Comparison of ENCODE assay signal across 18 cellular contexts in the genomic region with DNA sequence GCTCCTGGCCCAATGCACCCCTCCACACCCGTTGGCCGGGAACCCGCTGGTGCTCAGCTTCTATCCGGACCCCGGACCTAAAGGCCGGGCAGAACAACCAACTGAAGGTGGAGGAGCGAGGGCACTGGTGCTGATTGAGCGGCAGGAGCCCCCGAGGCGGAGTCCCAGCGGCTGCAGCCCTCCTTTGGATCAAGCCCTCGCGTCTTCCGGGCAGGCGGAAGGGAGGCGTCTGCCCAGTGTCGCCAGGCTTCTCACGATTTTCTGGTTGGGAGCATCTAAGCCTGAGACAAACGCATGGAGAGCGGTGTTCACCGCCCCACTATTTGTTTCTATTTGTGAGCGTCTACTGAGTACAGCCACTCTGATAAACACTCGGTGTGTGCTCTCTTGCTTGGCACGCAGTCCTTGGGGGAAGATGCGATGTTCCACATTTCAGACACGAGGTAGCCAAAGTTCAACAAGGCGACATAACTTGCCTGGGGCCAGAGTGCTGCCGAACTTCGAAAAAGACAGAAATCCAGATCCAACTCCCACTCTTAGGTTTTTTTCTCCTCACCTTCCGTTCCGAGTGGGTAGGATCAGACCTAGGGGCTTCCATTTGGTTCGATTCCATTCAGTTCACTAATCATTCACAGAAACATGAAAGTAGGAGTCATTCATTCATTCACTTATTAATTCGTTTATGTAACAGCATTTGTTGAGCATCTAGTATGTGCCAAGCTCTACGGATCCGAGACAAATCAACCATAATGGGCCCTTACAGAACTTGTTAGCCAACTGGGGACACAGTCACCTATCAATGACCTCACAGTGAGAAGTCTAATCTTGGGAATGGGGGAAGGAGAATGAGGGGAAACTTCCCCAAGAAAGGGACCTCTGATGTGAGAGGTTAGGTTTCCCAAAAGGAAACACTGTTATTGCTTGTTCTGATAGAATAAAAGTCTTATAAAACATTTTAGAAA. TPM values are rescaled to one million over a fixed set of nuclear protein-coding genes. Genes with fewer than 3 reads are reported as not detected.
A peak's percentile ranks its signal among the peaks of the same experiment; 100 is the strongest.
DNase-seq lines count a peak whose midpoint lies in the region; FAIRE-seq and TF ChIP-seq lines count a peak whose summit lies in the region.
"Had no signal": no experiment of that assay in that cellular context is flagged by ENCODE, and none has a peak within 500 bp of the region (broad histone marks: within the 10 kb centered on the region; RNA-seq: fewer than 3 reads in every experiment).

No MANE protein-coding gene starts in this region.

- peaks cover 6% of the 10 kb centered on the region for H3K4me1 Mint-ChIP-seq in Caco-2 (ENCODE audit: low read depth, unreplicated experiment)
- H3K4me1 Mint-ChIP-seq in neural progenitor cell = peaks cover 39% of the 10 kb centered on the region

- TF ChIP-seq POLR2A in sigmoid colon (IDR thresholded peaks at IDR 0.05) = no peak

- TF ChIP-seq EP300 in sigmoid colon (IDR thresholded peaks at IDR 0.05) = no peak

- H3K9me3 Mint-ChIP-seq in Caco-2 (ENCODE audit: unreplicated experiment) = no peaks in the 10 kb centered on the region
- H3K9me3 Mint-ChIP-seq in neural progenitor cell = peaks cover 2% of the 10 kb centered on the region
- H3K9me3 Mint-ChIP-seq: CD8-positive, alpha-beta T cell had no signal

- H3K27ac Mint-ChIP-seq in Caco-2 (ENCODE audit: unreplicated experiment) (no peak overlapping the region), neural progenitor cell (no peak overlapping the region)
- H3K27ac Mint-ChIP-seq: CD8-positive, alpha-beta T cell had no signal

- H3K27me3 Mint-ChIP-seq in Caco-2 (ENCODE audit: insufficient read depth, unreplicated experiment) = peaks cover 30% of the 10 kb centered on the region
- H3K27me3 Mint-ChIP-seq in neural progenitor cell (ENCODE audit: insufficient read depth, low read depth) = peaks cover 90% of the 10 kb centered on the region

- H3K4me3 Mint-ChIP-seq in Caco-2 (ENCODE audit: unreplicated experiment) (peak overlapping the region; percentile 59), neural progenitor cell (peak overlapping the region; percentile 83)
- H3K4me3 Mint-ChIP-seq: CD8-positive, alpha-beta T cell had no signal

- FAIRE-seq in frontal cortex (lab: Jason Lieb, UNC) = no peak
- FAIRE-seq: colon, HTR-8/SVneo, kidney had no signal

- H3K36me3 ChIP-seq in Caco-2 (ENCODE audit: control insufficient read depth, insufficient read depth, low read length) (no peaks in the 10 kb centered on the region), neural progenitor cell (no peaks in the 10 kb centered on the region), sigmoid colon (no peaks in the 10 kb centered on the region)

- no peak overlapping the region for H3K27ac ChIP-seq in coronary artery
- H3K27ac ChIP-seq in neural progenitor cell = no peak overlapping the region
- H3K27ac ChIP-seq in sigmoid colon = no peak overlapping the region
- H3K27ac ChIP-seq: PC-9, testis had no signal

- H3K4me1 ChIP-seq in Caco-2 (no peaks in the 10 kb centered on the region), neural progenitor cell (peaks cover 30% of the 10 kb centered on the region), sigmoid colon (peaks cover 0 to 46% (median 44%) of the 10 kb centered on the region in 4 donors)

- WGBS in sigmoid colon, 2 donors = 5 to 7% methylated on average over 35 of the region's 35 CpGs

- H3K36me3 Mint-ChIP-seq in Caco-2 (ENCODE audit: insufficient read depth, unreplicated experiment) (peaks cover 26% of the 10 kb centered on the region), neural progenitor cell (no peaks in the 10 kb centered on the region)

- no peaks in the 10 kb centered on the region for H3K79me2 ChIP-seq in neural progenitor cell (ENCODE audit: low read depth)

- peak overlapping the region; percentile 14; the same call in 1 of the 2 replicates for H3K4me3 ChIP-seq in Caco-2 (ENCODE audit: low read depth, low read length)
- peak overlapping the region; percentile 25 for H3K4me3 ChIP-seq in coronary artery
- H3K4me3 ChIP-seq in neural progenitor cell = peak overlapping the region; percentile 32
- H3K4me3 ChIP-seq in sigmoid colon = no peak overlapping the region
- H3K4me3 ChIP-seq: PC-9, testis had no signal

- POLR2A ChIA-PET in Caco-2 (lab: Charles Lee) = no interaction called here

- in situ Hi-C loops in GM13976 (cut with MboI; ENCODE audit: low sequenced_read_pairs, unreplicated experiment) = no loop called here

- H3K9ac ChIP-seq in neural progenitor cell = no peak overlapping the region

- peak overlapping the region; percentile 26 for H2AFZ ChIP-seq in neural progenitor cell (replicated peaks)
- H2AFZ ChIP-seq: PC-9 had no signal

- peak overlapping the region; percentile 75 for H3K4me2 ChIP-seq in neural progenitor cell
- H3K4me2 ChIP-seq: PC-9 had no signal

- H3K27me3 ChIP-seq in Caco-2 (replicated peaks; ENCODE audit: control insufficient read depth, insufficient read depth, low read length) = peaks cover 3% of the 10 kb centered on the region; the same call in 1 of the 2 replicates
- peaks cover 100% of the 10 kb centered on the region for H3K27me3 ChIP-seq in neural progenitor cell
- H3K27me3 ChIP-seq in sigmoid colon = peaks cover 75 to 92% (median 90%) of the 10 kb centered on the region in 3 donors
- H3K27me3 ChIP-seq: testis had no signal

- BruUV-seq in Caco-2 (replicated peaks; lab: Mats Ljungman, UMichigan) = no TSS peak

- H3K9me3 ChIP-seq in Caco-2 (no peaks in the 10 kb centered on the region), neural progenitor cell (ENCODE audit: low read depth) (no peaks in the 10 kb centered on the region), sigmoid colon (no peaks in the 10 kb centered on the region)
- H3K9me3 ChIP-seq: testis had no signal

- DNase-seq in Caco-2 (no peak), GM13976 (ENCODE audit: low spot score) (peak; percentile 48), coronary artery (ENCODE audit: low spot score) (no peak), neural progenitor cell (ENCODE audit: low spot score) (peak; percentile 87), sigmoid colon (no peak), ecto neural progenitor cell (ENCODE audit: low spot score) (no peak), frontal cortex (ENCODE audit: low spot score in 2 of 2) (no peak)
- DNase-seq: CD8-positive, alpha-beta T cell; kidney; naive B cell; NCI-H1092; NCI-H226; PC-9; testis had no signal

- H3F3A ChIP-seq in neural progenitor cell (ENCODE audit: low read depth) = peaks cover 30% of the 10 kb centered on the region

- CTCF ChIA-PET in Caco-2 (lab: Charles Lee) = no interaction called here

- H4K20me1 ChIP-seq in neural progenitor cell (ENCODE audit: low read depth) = peaks cover 80% of the 10 kb centered on the region

- intact Hi-C loops in Caco-2 (cut with micrococcal nuclease; ENCODE audit: unreplicated experiment) = loop anchor here (10.0 kb wide), 1 partner anchor 117 kb away; no protein-coding TSS in a partner anchor
- intact Hi-C loops in sigmoid colon (cut with DNase I) = no loop called here

- TF ChIP-seq CTCF in Caco-2 (IDR thresholded peaks at IDR 0.05; ENCODE audit: insufficient read depth in 1 of 2, low read depth in 1 of 2, low read length in 1 of 2, severe bottlenecking in 1 of 2, unreplicated experiment in 1 of 2) = no peak
- no peak for TF ChIP-seq CTCF in GM13976 (IDR thresholded peaks at IDR 0.05; ENCODE audit: borderline replicate concordance, control extremely low read depth, extremely low read depth, insufficient read depth, missing control alignments)
- no peak for TF ChIP-seq CTCF in coronary artery (IDR thresholded peaks at IDR 0.05)
- TF ChIP-seq CTCF in neural progenitor cell (IDR thresholded peaks at IDR 0.05) = no peak
- TF ChIP-seq CTCF in sigmoid colon (IDR thresholded peaks at IDR 0.05) = no peak

RNA-seq across cellular contexts. Expression of gene DMRTA2, which starts 4.9 kb away (rescaled TPM):
- total RNA-seq in Caco-2 (2022) (3.1 and 3.4 TPM in 2 replicates), neural progenitor cell (ENCODE audit: low replicate concordance) (0.46 TPM in 1 of 2 replicates, not detected in the other), sigmoid colon (under 1 TPM in 2 of 4 donors, not detected in 2; 0.27 to 0.55 TPM), frontal cortex (1.2 TPM)
- under 1 TPM in 1 of 3 donors, not detected in 2; 0.04 TPM for polyA plus RNA-seq in sigmoid colon
- total RNA-seq: CD8-positive, alpha-beta T cell; kidney; PC-9; sciatic nerve had no signal
- polyA plus RNA-seq: adipose tissue had no signal

Comparison
In these comparisons a context has a peak if more than half of its experiments do, and no peak if none do; other contexts are left out.
1. DNase-seq: peak in GM13976 (single experiment) and neural progenitor cell (single experiment); none in Caco-2 (0 of 2), coronary artery (single experiment), sigmoid colon (single experiment), ecto neural progenitor cell (single experiment) and frontal cortex (0 of 2).
2. H3K4me3 ChIP-seq: peak in Caco-2 (single experiment), coronary artery (single experiment) and neural progenitor cell (single experiment); none in sigmoid colon (0 of 4).